Comparison of ENCODE assay signal across 8 cellular contexts in genomic region chr2:215973954-215974699, GRCh38. TPM values are rescaled to one million over a fixed set of nuclear protein-coding genes. Genes with fewer than 3 reads are reported as not detected.
DNase-seq lines count a peak whose midpoint lies in the region; ATAC-seq, FAIRE-seq and TF ChIP-seq lines count a peak whose summit lies in the region.

No MANE protein-coding gene starts in this region.

- peaks cover 24% of the 10 kb centered on the region for H3K36me3 Mint-ChIP-seq in WTC11

- DNase-seq in AG08395 (ENCODE audit: low spot score) (peak; percentile 59), HTR-8/SVneo (ENCODE audit: insufficient read length, low spot score) (peak; percentile 20), WTC11 (ENCODE audit: low spot score) (no peak), left lobe of liver (ENCODE audit: low spot score) (no peak), T1000 (lab: John Stamatoyannopoulos, UW) (no peak)

- FAIRE-seq in HTR-8/SVneo (lab: Jason Lieb, UNC) = no peak

- no peak overlapping the region for H3K4me3 Mint-ChIP-seq in WTC11

- no peaks in the 10 kb centered on the region for H3K27me3 Mint-ChIP-seq in WTC11 (ENCODE audit: low read depth)

- ATAC-seq in WTC11 (peak; percentile 69), left lobe of liver (peak; percentile 68), GM18870 (IDR thresholded peaks at IDR 0.05; ENCODE audit: unreplicated experiment) (no peak), GM18511 (IDR thresholded peaks at IDR 0.05; ENCODE audit: unreplicated experiment) (no peak), GM21825 (IDR thresholded peaks at IDR 0.05; ENCODE audit: unreplicated experiment) (no peak)

- CTCF ChIA-PET in WTC11 (lab: Charles Lee) = interaction anchor here (1.9 kb wide), 1 partner anchor 24 kb away, joined by 4 read pairs; no protein-coding TSS in a partner anchor

- H3K4me1 Mint-ChIP-seq in WTC11 = peaks cover 26% of the 10 kb centered on the region

- no peak for TF ChIP-seq CTCF in WTC11 (IDR thresholded peaks at IDR 0.05)

- peaks cover 19% of the 10 kb centered on the region for H3K9me3 Mint-ChIP-seq in WTC11

- peak overlapping the region; percentile 65 for H3K27ac Mint-ChIP-seq in WTC11

- POLR2A ChIA-PET in WTC11 (lab: Charles Lee) = interaction anchor here (1.0 kb wide), 1 partner anchor 16 kb away, joined by 3 read pairs; no protein-coding TSS in a partner anchor

TF ChIP-seq in WTC11, 78 proteins besides CTCF, POLR2A, EP300 and RAD21:
- TF ChIP-seq MLX (CRISPR knock-in tag; IDR thresholded peaks at IDR 0.05) (no peak), ZNF138 (CRISPR knock-in tag; conservative IDR thresholded peaks at IDR 0.05) (no peak), NR1H2 (CRISPR knock-in tag; IDR thresholded peaks at IDR 0.05) (no peak), FOXK1 (CRISPR knock-in tag; IDR thresholded peaks at IDR 0.05) (no peak), ZNF263 (CRISPR knock-in tag; IDR thresholded peaks at IDR 0.05; ENCODE audit: low read depth) (no peak), ZNF281 (CRISPR knock-in tag; IDR thresholded peaks at IDR 0.05) (no peak), RELA (CRISPR knock-in tag; IDR thresholded peaks at IDR 0.05; ENCODE audit: borderline replicate concordance) (no peak), CDX4 (CRISPR knock-in tag; IDR thresholded peaks at IDR 0.05; ENCODE audit: borderline replicate concordance) (no peak), PRRX2 (CRISPR knock-in tag; IDR thresholded peaks at IDR 0.05) (no peak), ZNF396 (CRISPR knock-in tag; IDR thresholded peaks at IDR 0.05; ENCODE audit: borderline replicate concordance) (no peak), ATF3 (CRISPR knock-in tag; conservative IDR thresholded peaks at IDR 0.05) (no peak), GRHL2 (CRISPR knock-in tag; IDR thresholded peaks at IDR 0.05; ENCODE audit: insufficient replicate concordance, severe bottlenecking) (no peak), AR (CRISPR knock-in tag; IDR thresholded peaks at IDR 0.05) (no peak), PREB (CRISPR knock-in tag; IDR thresholded peaks at IDR 0.05; ENCODE audit: borderline replicate concordance) (no peak), GTF2I (CRISPR knock-in tag; conservative IDR thresholded peaks at IDR 0.05) (no peak), ETV6 (CRISPR knock-in tag; IDR thresholded peaks at IDR 0.05) (no peak), TEAD4 (CRISPR knock-in tag; IDR thresholded peaks at IDR 0.05) (no peak)
TF ChIP-seq in WTC11: peak in this region for 0.

RNA-seq across cellular contexts. Expression of gene MREG, which starts 39.2 kb away (rescaled TPM):
- total RNA-seq in WTC11 (2021) (22.4 to 23.8 TPM (median 23.0 TPM) in 3 replicates), left lobe of liver (6.2 TPM)

Comparison
In these comparisons a context has a peak if more than half of its experiments do, and no peak if none do; other contexts are left out.
1. DNase-seq: peak in AG08395 (single experiment) and HTR-8/SVneo (single experiment); none in WTC11 (single experiment), left lobe of liver (single experiment) and T1000 (single experiment).
2. ATAC-seq: peak in WTC11 (single experiment) and left lobe of liver (single experiment); none in GM18870 (single experiment), GM18511 (single experiment) and GM21825 (single experiment).